ENCODE assay signal across 29 cellular contexts in genomic region chr11:129871914-129872313, GRCh38. TPM values are rescaled to one million over a fixed set of nuclear protein-coding genes. Genes with fewer than 3 reads are reported as not detected.
DNase-seq lines count a peak whose midpoint lies in the region; ATAC-seq and TF ChIP-seq lines count a peak whose summit lies in the region.
"Had no signal": no experiment of that assay in that cellular context is flagged by ENCODE, and none has a peak within 500 bp of the region (broad histone marks: within the 10 kb centered on the region; RNA-seq: fewer than 3 reads in every experiment).

No MANE protein-coding gene starts in this region.

- no peak overlapping the region for H2AFZ ChIP-seq in neural cell (ENCODE audit: low read depth, low read length)

- intact Hi-C loops in Right ventricle myocardium inferior (cut with DNase I): no loop called here
- intact Hi-C loops in left ventricle myocardium inferior (cut with micrococcal nuclease): no loop called here
- intact Hi-C loops in CD4-positive, alpha-beta memory T cell (cut with micrococcal nuclease): no loop called here
- intact Hi-C loops in thyroid gland (cut with DNase I): no loop called here
- intact Hi-C loops in mucosa of descending colon (cut with DNase I, micrococcal nuclease): no loop called here

- no peak overlapping the region for H3K9ac ChIP-seq in neural cell (ENCODE audit: low read length)
- H3K9ac ChIP-seq: BLaER1 had no signal

- no peak overlapping the region for H3K4me3 Mint-ChIP-seq in CD4-positive, alpha-beta memory T cell
- peak overlapping the region; percentile 0 for H3K4me3 Mint-ChIP-seq in endothelial cell (ENCODE audit: unreplicated experiment)
- H3K4me3 Mint-ChIP-seq: CD4-positive, alpha-beta T cell had no signal

- TF ChIP-seq CTCF in left ventricle myocardium inferior (IDR thresholded peaks at IDR 0.05; ENCODE audit: borderline replicate concordance): no peak
- TF ChIP-seq CTCF in endothelial cell (IDR thresholded peaks at IDR 0.05; ENCODE audit: unreplicated experiment): no peak
- no peak for TF ChIP-seq CTCF in neural cell (IDR thresholded peaks at IDR 0.05; ENCODE audit: poor library complexity, severe bottlenecking)
- TF ChIP-seq CTCF in thyroid gland (IDR thresholded peaks at IDR 0.05): no peak
- TF ChIP-seq CTCF in mucosa of descending colon (IDR thresholded peaks at IDR 0.05): no peak

- ATAC-seq in Right ventricle myocardium inferior: peak; percentile 43
- no peak for ATAC-seq in mucosa of descending colon

- H3K9me3 ChIP-seq in left ventricle myocardium inferior (replicated peaks) (no peaks in the 10 kb centered on the region), neural cell (ENCODE audit: low read length) (no peaks in the 10 kb centered on the region), thyroid gland (no peaks in the 10 kb centered on the region), mucosa of descending colon (no peaks in the 10 kb centered on the region)
- H3K9me3 ChIP-seq in CD4-positive, alpha-beta memory T cell (ENCODE audit: control insufficient read depth in 1 of 2, low read length in 2 of 2): no peaks in the 10 kb centered on the region
- H3K9me3 ChIP-seq: BLaER1 had no signal

- H3K27ac Mint-ChIP-seq in CD4-positive, alpha-beta memory T cell: peak overlapping the region in 4 of 7 donors; percentile 32 to 74 (median 54)
- no peak overlapping the region for H3K27ac Mint-ChIP-seq in endothelial cell (ENCODE audit: unreplicated experiment)
- H3K27ac Mint-ChIP-seq: CD4-positive, alpha-beta T cell had no signal

- POLR2A ChIA-PET in CD4-positive, alpha-beta memory T cell (lab: Charles Lee; ENCODE audit: partially characterized antibody): interaction anchor here (1.1 to 1.7 kb wide), 3 partner anchors 10 to 23 kb away, joined by 3 to 5 read pairs (median 4); partner anchors contain the start of gene NFRKB

- no peaks in the 10 kb centered on the region for H3K27me3 ChIP-seq in left ventricle myocardium inferior (ENCODE audit: low read depth)
- H3K27me3 ChIP-seq in CD4-positive, alpha-beta memory T cell (ENCODE audit: insufficient read depth, low read length): no peaks in the 10 kb centered on the region
- H3K27me3 ChIP-seq in neural cell (ENCODE audit: insufficient read depth, low read depth, low read length): no peaks in the 10 kb centered on the region
- no peaks in the 10 kb centered on the region for H3K27me3 ChIP-seq in thyroid gland
- H3K27me3 ChIP-seq: BLaER1 had no signal

- peaks cover 7 to 13% (median 9%) of the 10 kb centered on the region in 4 donors for H3K4me1 Mint-ChIP-seq in CD4-positive, alpha-beta memory T cell
- H3K4me1 Mint-ChIP-seq in endothelial cell (ENCODE audit: unreplicated experiment): no peaks in the 10 kb centered on the region

- no peak for TF ChIP-seq POLR2A in thyroid gland (IDR thresholded peaks at IDR 0.05)

- no peaks in the 10 kb centered on the region for H3K9me3 Mint-ChIP-seq in CD4-positive, alpha-beta memory T cell
- H3K9me3 Mint-ChIP-seq in endothelial cell (ENCODE audit: unreplicated experiment): no peaks in the 10 kb centered on the region
- H3K9me3 Mint-ChIP-seq: CD4-positive, alpha-beta T cell had no signal

- peaks cover 100% of the 10 kb centered on the region for H3K36me3 ChIP-seq in left ventricle myocardium inferior
- H3K36me3 ChIP-seq in CD4-positive, alpha-beta memory T cell (ENCODE audit: insufficient read depth, low read length): peaks cover 76% of the 10 kb centered on the region
- peaks cover 17% of the 10 kb centered on the region for H3K36me3 ChIP-seq in neural cell (ENCODE audit: insufficient read depth, low read length)
- peaks cover 82% of the 10 kb centered on the region in 2 donors for H3K36me3 ChIP-seq in thyroid gland
- H3K36me3 ChIP-seq in mucosa of descending colon (ENCODE audit: low read depth): peaks cover 33% of the 10 kb centered on the region

- H3K4me3 ChIP-seq in left ventricle myocardium inferior: no peak overlapping the region
- H3K4me3 ChIP-seq in CD4-positive, alpha-beta memory T cell (ENCODE audit: low read length in 2 of 2): no peak overlapping the region
- no peak overlapping the region for H3K4me3 ChIP-seq in neural cell (ENCODE audit: low read length)
- no peak overlapping the region for H3K4me3 ChIP-seq in thyroid gland (replicated peaks in 1 of 3)
- H3K4me3 ChIP-seq in mucosa of descending colon: no peak overlapping the region
- H3K4me3 ChIP-seq: BLaER1, SK-N-MC had no signal

- H3K4me2 ChIP-seq in neural cell (ENCODE audit: low read length): no peak overlapping the region
- H3K4me2 ChIP-seq: BLaER1 had no signal

- CTCF ChIA-PET in CD4-positive, alpha-beta memory T cell (lab: Charles Lee; ENCODE audit: partially characterized antibody): interaction anchor here (2.6 kb wide), 1 partner anchor 18 kb away, joined by 9 read pairs; no protein-coding TSS in a partner anchor

- H3K27me3 Mint-ChIP-seq in CD4-positive, alpha-beta memory T cell: no peaks in the 10 kb centered on the region
- peaks cover 1% of the 10 kb centered on the region for H3K27me3 Mint-ChIP-seq in endothelial cell (ENCODE audit: unreplicated experiment)
- H3K27me3 Mint-ChIP-seq: CD4-positive, alpha-beta T cell had no signal

- H3K79me2 ChIP-seq in neural cell (replicated peaks; ENCODE audit: insufficient read depth, low read length): no peaks in the 10 kb centered on the region

- H4K20me1 ChIP-seq in neural cell (ENCODE audit: insufficient read depth): no peaks in the 10 kb centered on the region

- no peaks in the 10 kb centered on the region for H3F3A ChIP-seq in neural cell (ENCODE audit: insufficient read depth, low read length, poor library complexity, severe bottlenecking)

- peaks cover 80 to 94% of the 10 kb centered on the region in 2 donors for H3K36me3 Mint-ChIP-seq in CD4-positive, alpha-beta memory T cell
- peaks cover 47% of the 10 kb centered on the region for H3K36me3 Mint-ChIP-seq in endothelial cell (ENCODE audit: low read depth, unreplicated experiment)

- no peak for TF ChIP-seq EP300 in neural cell (conservative IDR thresholded peaks at IDR 0.05; ENCODE audit: poor library complexity, severe bottlenecking)

- H3K27ac ChIP-seq in left ventricle myocardium inferior (replicated peaks) (no peak overlapping the region), neural cell (ENCODE audit: low read length) (peak overlapping the region; percentile 50), thyroid gland (no peak overlapping the region)
- no peak overlapping the region for H3K27ac ChIP-seq in CD4-positive, alpha-beta memory T cell (ENCODE audit: low read depth, low read length)
- H3K27ac ChIP-seq: BLaER1, RWPE1, SK-N-MC had no signal

- no peak for TF ChIP-seq RAD21 in neural cell (conservative IDR thresholded peaks at IDR 0.05)

- WGBS in thyroid gland, 2 donors: 87 to 89% methylated on average over 7 of the region's 7 CpGs

- H3K4me1 ChIP-seq in left ventricle myocardium inferior: no peaks in the 10 kb centered on the region
- H3K4me1 ChIP-seq in CD4-positive, alpha-beta memory T cell (ENCODE audit: insufficient read depth, low read length): no peaks in the 10 kb centered on the region
- peaks cover 6 to 8% of the 10 kb centered on the region in 2 donors for H3K4me1 ChIP-seq in thyroid gland
- H3K4me1 ChIP-seq in mucosa of descending colon (ENCODE audit: low read depth): no peaks in the 10 kb centered on the region
- H3K4me1 ChIP-seq: BLaER1 had no signal

- DNase-seq in Right ventricle myocardium inferior (ENCODE audit: missing footprints) (no peak), left ventricle myocardium inferior (no peak), endothelial cell (ENCODE audit: low spot score) (no peak), thyroid gland (no peak), mucosa of descending colon (no peak), SKM-1 treated with dmso at 0.1 percent for 144 hours (lab: John Stamatoyannopoulos, UW; ENCODE audit: unreplicated experiment) (no peak)
- DNase-seq in CD4-positive, alpha-beta memory T cell: no peak
- DNase-seq: CD4-positive, alpha-beta T cell; COR-L47; EL; GF-D8; HCEC 1CT; KBM-7; MV-4-11; NCI-H1105; NCI-H1436 treated with DMSO at 0.1 percent for 48 hours; NCI-H187 treated with DMSO at 0.1 percent for 48 hours; NCI-H446 treated with DMSO at 0.1 percent for 48 hours; NCI-H82; SIG-M5 had no signal

- H3K9me2 ChIP-seq in neural cell (ENCODE audit: insufficient read depth, low read length): no peaks in the 10 kb centered on the region

TF ChIP-seq in neural cell, 6 proteins besides CTCF, POLR2A, EP300 and RAD21 (continues in another document):
- TF ChIP-seq EZH2 (IDR thresholded peaks at IDR 0.05; ENCODE audit: borderline replicate concordance, insufficient read depth, low read length, poor library complexity, severe bottlenecking): no peak
- TF ChIP-seq TAF1 (IDR thresholded peaks at IDR 0.05; ENCODE audit: low read depth): no peak
- TF ChIP-seq POLR2AphosphoS5 (IDR thresholded peaks at IDR 0.05): no peak

RNA-seq across cellular contexts. Expression of gene NFRKB, which starts 23.5 kb away (rescaled TPM):
- total RNA-seq in Right ventricle myocardium inferior: 11.5 TPM
- total RNA-seq in left ventricle myocardium inferior: 11.8 TPM
- 10 to 100 TPM; 91.9 to 94.9 TPM for total RNA-seq in CD4-positive, alpha-beta memory T cell
- 10 to 100 TPM; 18.1 to 34.5 TPM for polyA plus RNA-seq in CD4-positive, alpha-beta memory T cell
- 31.7 TPM for total RNA-seq in endothelial cell (ENCODE audit: unreplicated experiment)
- 26.6 and 26.7 TPM in 2 replicates for polyA plus RNA-seq in neural cell
- polyA minus RNA-seq in neural cell: 35.8 and 38.1 TPM in 2 replicates
- 10 to 100 TPM; 48.0 to 91.6 (median 64.3) TPM for total RNA-seq in thyroid gland
- 10 to 100 TPM; 19.5 to 27.0 (median 23.7) TPM for total RNA-seq in mucosa of descending colon

RNA-seq across cellular contexts. Expression of gene TMEM45B, which starts 56.3 kb away (rescaled TPM):
- not detected for total RNA-seq in Right ventricle myocardium inferior
- not detected for total RNA-seq in left ventricle myocardium inferior
- total RNA-seq in CD4-positive, alpha-beta memory T cell: 10 to 100 TPM; 30.8 to 34.4 TPM
- polyA plus RNA-seq in CD4-positive, alpha-beta memory T cell: 10 to 100 TPM; 14.0 to 21.2 TPM
- not detected for total RNA-seq in endothelial cell (ENCODE audit: unreplicated experiment)
- polyA plus RNA-seq in neural cell: not detected in 2 replicates
- polyA minus RNA-seq in neural cell: not detected in 2 replicates
- total RNA-seq in thyroid gland: 10 to 100 TPM in 3 of 4 donors, 1 to 10 TPM in 1; 8.1 to 28.1 (median 21.9) TPM
- 100 to 1,000 TPM; 165 to 442 (median 278) TPM for total RNA-seq in mucosa of descending colon
- total RNA-seq: A172, H1, LHCN-M2, MCF 10A had no signal
- polyA plus RNA-seq: AG04450 had no signal
